In genomic region chr16:86090461-86091170, GRCh38 we compare ENCODE assay signal across 1 cellular context.
TF ChIP-seq lines count a peak whose summit lies in the region.

No MANE protein-coding gene starts in this region.

TF ChIP-seq in HepG2, 621 proteins besides CTCF, POLR2A, EP300 and RAD21 (continued from another document):
- peak; percentile 57 for TF ChIP-seq NR2C2 (CRISPR knock-in tag; IDR thresholded peaks at IDR 0.05; ENCODE audit: borderline replicate concordance)
